35 cellular contexts compared by ENCODE assay signal in the genomic region with DNA sequence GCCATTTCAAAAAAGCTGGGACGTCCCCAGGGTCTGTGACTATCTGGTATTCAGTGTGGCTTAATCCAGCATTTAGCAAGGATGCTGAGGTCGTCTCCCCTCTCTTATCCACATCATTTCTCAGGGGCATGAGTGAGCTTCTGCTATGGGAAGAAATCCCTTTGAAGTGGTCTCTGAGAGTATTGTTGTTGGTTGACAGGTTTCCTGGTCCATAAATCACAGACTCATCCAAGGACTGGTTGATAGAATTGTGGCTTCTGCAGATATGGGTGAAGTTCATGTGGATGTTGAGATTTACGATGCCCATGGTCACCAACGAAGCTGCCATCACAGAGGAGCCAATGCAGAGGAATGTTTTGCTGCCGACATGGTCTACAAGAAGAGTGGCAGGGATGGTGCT. TPM values are rescaled to one million over a fixed set of nuclear protein-coding genes. Genes with fewer than 3 reads are reported as not detected.
"Had no signal": no experiment of that assay in that cellular context is flagged by ENCODE, and none has a peak within 500 bp of the region (broad histone marks: within the 10 kb centered on the region; RNA-seq: fewer than 3 reads in every experiment).

No MANE protein-coding gene starts in this region.

- FAIRE-seq: colon had no signal

- H3K4me3 Mint-ChIP-seq: activated CD4-positive, alpha-beta memory T cell treated with anti-CD3 and anti-CD28 coated beads for 36 hours; activated CD4-positive, alpha-beta T cell treated with anti-CD3 and anti-CD28 coated beads for 36 hours; activated CD4-positive, alpha-beta T cell treated with anti-CD3 and anti-CD28 coated beads, Interleukin-2, amount 10 ng/mL, durations not matched to agents 24 days and 14 days; activated CD8-positive, alpha-beta memory T cell treated with anti-CD3 and anti-CD28 coated beads, Interleukin-2, amount 10 ng/mL, durations not matched to agents 7 days and 5 days; activated CD8-positive, alpha-beta T cell treated with anti-CD3 and anti-CD28 coated beads, Interleukin-2, amount 10 ng/mL, durations not matched to agents 7 days and 5 days; activated naive CD4-positive, alpha-beta T cell treated with anti-CD3 and anti-CD28 coated beads for 36 hours; activated naive CD4-positive, alpha-beta T cell treated with anti-CD3 and anti-CD28 coated beads, Interleukin-2, amount 50 U/mL, for 24 hours; activated naive CD8-positive, alpha-beta T cell treated with anti-CD3 and anti-CD28 coated beads for 36 hours; activated naive CD8-positive, alpha-beta T cell treated with anti-CD3 and anti-CD28 coated beads, Interleukin-2, amount 50 U/mL, for 24 hours; activated T-helper 1 cell treated with anti-CD3 and anti-CD28 coated beads, Interleukin-12 subunit alpha, Interleukin-12 subunit beta, Interleukin-2, Interleukin-4 antibody, amounts not matched to agents 30 ng/mL and 10 ng/mL and 1 ng/mL, durations not matched to agents 14 hours and 24 hours and 36 hours; effector memory CD8-positive, alpha-beta T cell; T-helper 17 cell; T-helper 2 cell treated with Interferon-gamma antibody and Interleukin-4, amounts not matched to agents 5 μg/mL and 100 μg/mL, for 36 hours had no signal

- H3K4me1 Mint-ChIP-seq: activated CD4-positive, alpha-beta T cell treated with anti-CD3 and anti-CD28 coated beads for 36 hours; activated CD4-positive, alpha-beta T cell treated with anti-CD3 and anti-CD28 coated beads, Interleukin-2, amount 10 ng/mL, durations not matched to agents 24 days and 14 days; activated CD8-positive, alpha-beta memory T cell treated with anti-CD3 and anti-CD28 coated beads, Interleukin-2, amount 10 ng/mL, durations not matched to agents 7 days and 5 days; activated naive CD4-positive, alpha-beta T cell treated with anti-CD3 and anti-CD28 coated beads, Interleukin-2, amount 50 U/mL, for 24 hours; activated naive CD8-positive, alpha-beta T cell treated with anti-CD3 and anti-CD28 coated beads for 36 hours; activated naive CD8-positive, alpha-beta T cell treated with anti-CD3 and anti-CD28 coated beads, Interleukin-2, amount 50 U/mL, for 24 hours had no signal

- H3K27ac Mint-ChIP-seq: activated CD4-positive, alpha-beta memory T cell treated with anti-CD3 and anti-CD28 coated beads for 36 hours; activated CD4-positive, alpha-beta T cell treated with anti-CD3 and anti-CD28 coated beads for 36 hours; activated CD4-positive, alpha-beta T cell treated with anti-CD3 and anti-CD28 coated beads, Interleukin-2, amount 10 ng/mL, durations not matched to agents 24 days and 14 days; activated CD8-positive, alpha-beta memory T cell treated with anti-CD3 and anti-CD28 coated beads, Interleukin-2, amount 10 ng/mL, durations not matched to agents 7 days and 5 days; activated CD8-positive, alpha-beta T cell treated with anti-CD3 and anti-CD28 coated beads, Interleukin-2, amount 10 ng/mL, durations not matched to agents 7 days and 5 days; activated naive CD4-positive, alpha-beta T cell treated with anti-CD3 and anti-CD28 coated beads for 36 hours; activated naive CD4-positive, alpha-beta T cell treated with anti-CD3 and anti-CD28 coated beads, Interleukin-2, amount 50 U/mL, for 24 hours; activated naive CD8-positive, alpha-beta T cell treated with anti-CD3 and anti-CD28 coated beads for 36 hours; activated naive CD8-positive, alpha-beta T cell treated with anti-CD3 and anti-CD28 coated beads, Interleukin-2, amount 50 U/mL, for 24 hours; activated T-helper 1 cell treated with anti-CD3 and anti-CD28 coated beads, Interleukin-12 subunit alpha, Interleukin-12 subunit beta, Interleukin-2, Interleukin-4 antibody, amounts not matched to agents 30 ng/mL and 10 ng/mL and 1 ng/mL, durations not matched to agents 14 hours and 24 hours and 36 hours; activated T-helper 2 cell treated with anti-CD3 and anti-CD28 coated beads, Interferon-gamma antibody, Interleukin-2, Interleukin-4, amounts not matched to agents 10 μg/mL and 5 μg/mL and 100 μg/mL, durations not matched to agents 14 hours and 24 hours and 36 hours; effector memory CD8-positive, alpha-beta T cell; T-helper 17 cell; T-helper 2 cell treated with Interferon-gamma antibody and Interleukin-4, amounts not matched to agents 5 μg/mL and 100 μg/mL, for 36 hours had no signal

- H3K9me3 Mint-ChIP-seq: activated CD4-positive, alpha-beta memory T cell treated with anti-CD3 and anti-CD28 coated beads for 36 hours; activated CD4-positive, alpha-beta T cell treated with anti-CD3 and anti-CD28 coated beads, Interleukin-2, amount 10 ng/mL, durations not matched to agents 24 days and 14 days; activated naive CD4-positive, alpha-beta T cell treated with anti-CD3 and anti-CD28 coated beads for 36 hours; activated naive CD4-positive, alpha-beta T cell treated with anti-CD3 and anti-CD28 coated beads, Interleukin-2, amount 50 U/mL, for 24 hours; activated naive CD8-positive, alpha-beta T cell treated with anti-CD3 and anti-CD28 coated beads for 36 hours; activated naive CD8-positive, alpha-beta T cell treated with anti-CD3 and anti-CD28 coated beads, Interleukin-2, amount 50 U/mL, for 24 hours; activated T-helper 1 cell treated with anti-CD3 and anti-CD28 coated beads, Interleukin-12 subunit alpha, Interleukin-12 subunit beta, Interleukin-2, Interleukin-4 antibody, amounts not matched to agents 30 ng/mL and 10 ng/mL and 1 ng/mL, durations not matched to agents 14 hours and 24 hours and 36 hours; activated T-helper 2 cell treated with anti-CD3 and anti-CD28 coated beads, Interferon-gamma antibody, Interleukin-2, Interleukin-4, amounts not matched to agents 10 μg/mL and 5 μg/mL and 100 μg/mL, durations not matched to agents 14 hours and 24 hours and 36 hours; effector memory CD8-positive, alpha-beta T cell; T-helper 2 cell treated with Interferon-gamma antibody and Interleukin-4, amounts not matched to agents 5 μg/mL and 100 μg/mL, for 36 hours had no signal

- H3K27me3 Mint-ChIP-seq: activated CD4-positive, alpha-beta T cell treated with anti-CD3 and anti-CD28 coated beads for 36 hours; activated naive CD4-positive, alpha-beta T cell treated with anti-CD3 and anti-CD28 coated beads, Interleukin-2, amount 50 U/mL, for 24 hours; activated naive CD8-positive, alpha-beta T cell treated with anti-CD3 and anti-CD28 coated beads for 36 hours; activated naive CD8-positive, alpha-beta T cell treated with anti-CD3 and anti-CD28 coated beads, Interleukin-2, amount 50 U/mL, for 24 hours had no signal

- H3K36me3 Mint-ChIP-seq: activated CD4-positive, alpha-beta memory T cell treated with anti-CD3 and anti-CD28 coated beads for 36 hours; activated CD8-positive, alpha-beta memory T cell treated with anti-CD3 and anti-CD28 coated beads, Interleukin-2, amount 10 ng/mL, durations not matched to agents 7 days and 5 days; activated naive CD4-positive, alpha-beta T cell treated with anti-CD3 and anti-CD28 coated beads, Interleukin-2, amount 50 U/mL, for 24 hours; activated naive CD8-positive, alpha-beta T cell treated with anti-CD3 and anti-CD28 coated beads for 36 hours had no signal

- DNase-seq: activated CD4-positive, alpha-beta memory T cell treated with anti-CD3 and anti-CD28 coated beads for 36 hours; activated CD4-positive, alpha-beta T cell treated with anti-CD3 and anti-CD28 coated beads for 36 hours; activated CD4-positive, alpha-beta T cell treated with anti-CD3 and anti-CD28 coated beads, Interleukin-2, amount 10 ng/mL, durations not matched to agents 24 days and 14 days; activated CD4-positive, CD25-positive, alpha-beta regulatory T cell; activated CD4-positive, CD25-positive, alpha-beta regulatory T cell treated with anti-CD3 and anti-CD28 coated beads, Interleukin-2, amount 50 U/mL, for 72 hours; activated CD8-positive, alpha-beta memory T cell treated with anti-CD3 and anti-CD28 coated beads, Interleukin-2, amount 10 ng/mL, durations not matched to agents 7 days and 5 days; activated CD8-positive, alpha-beta memory T cell treated with anti-CD3 and anti-CD28 coated beads, Interleukin-2, amount 50 U/mL, for 4 hours; activated CD8-positive, alpha-beta T cell treated with anti-CD3 and anti-CD28 coated beads, Interleukin-2, amount 10 ng/mL, durations not matched to agents 7 days and 5 days; activated effector memory CD4-positive, alpha-beta T cell treated with anti-CD3 and anti-CD28 coated beads, Interleukin-2, amount 50 U/mL, for 16 hours; activated naive CD4-positive, alpha-beta T cell treated with anti-CD3 and anti-CD28 coated beads for 36 hours; activated naive CD8-positive, alpha-beta T cell treated with anti-CD3 and anti-CD28 coated beads for 36 hours; activated naive CD8-positive, alpha-beta T cell treated with anti-CD3 and anti-CD28 coated beads, Interleukin-2, amount 50 U/mL, for 24 hours; activated T-cell treated with anti-CD3 and anti-CD28 coated beads, Interleukin-2, amount 50 U/mL, for 1 hour; activated T-cell treated with anti-CD3 and anti-CD28 coated beads, Interleukin-2, amount 50 U/mL, for 48 hours; adrenal gland; amygdala; aorta; body of pancreas; cortex of kidney; dermis blood vessel endothelial cell; effector CD4-positive, alpha-beta T cell; effector memory CD8-positive, alpha-beta T cell; erythroblast; foreskin keratinocyte; gastrocnemius medialis; glutamatergic neuron; T-helper 1 cell; T-helper 17 cell; T1000 had no signal

RNA-seq across cellular contexts. Expression of a gene that starts 24.0 kb away (rescaled TPM):
- total RNA-seq: activated CD4-positive, alpha-beta T cell treated with anti-CD3 and anti-CD28 coated beads, Interleukin-2, amount 10 ng/mL, durations not matched to agents 24 days and 14 days; activated CD8-positive, alpha-beta memory T cell treated with anti-CD3 and anti-CD28 coated beads for 36 hours; activated T-helper 1 cell treated with anti-CD3 and anti-CD28 coated beads, Interleukin-12 subunit alpha, Interleukin-12 subunit beta, Interleukin-2, Interleukin-4 antibody, amounts not matched to agents 30 ng/mL and 10 ng/mL and 1 ng/mL, durations not matched to agents 14 hours and 24 hours and 36 hours; activated T-helper 2 cell treated with anti-CD3 and anti-CD28 coated beads, Interferon-gamma antibody, Interleukin-2, Interleukin-4, amounts not matched to agents 10 μg/mL and 5 μg/mL and 100 μg/mL, durations not matched to agents 14 hours and 24 hours and 36 hours; T-helper 17 cell had no signal
